9 cellular contexts compared by ENCODE assay signal in the genomic region with DNA sequence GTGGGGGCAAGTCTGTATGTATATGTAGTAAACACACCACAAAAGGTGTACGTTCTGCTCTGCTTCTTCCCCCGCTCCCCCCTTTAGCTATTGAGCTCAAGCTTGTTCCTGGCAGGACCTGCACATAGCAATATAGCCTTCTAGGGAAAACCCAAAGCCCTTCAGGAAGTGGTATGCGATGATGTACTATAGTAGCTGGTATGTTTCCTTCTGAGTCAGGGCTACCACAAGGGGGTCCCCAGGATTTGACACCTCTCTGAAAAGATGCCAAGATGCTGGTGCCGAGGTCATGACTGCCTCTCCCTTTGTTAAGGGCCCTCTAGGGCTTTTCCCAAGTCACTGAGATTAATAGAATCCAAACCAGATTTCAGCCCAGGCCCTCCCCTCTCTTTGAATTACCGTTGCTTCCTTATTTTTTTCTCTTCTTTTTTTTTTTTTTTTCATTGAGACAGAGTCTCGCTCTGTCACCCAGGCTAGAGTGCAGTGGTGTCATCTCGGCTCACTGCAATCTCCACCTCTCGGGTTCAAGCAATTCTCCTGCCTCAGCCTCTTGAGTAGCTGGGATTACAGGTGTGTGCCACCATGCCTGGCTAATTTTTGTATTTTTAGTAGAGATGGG.
DNase-seq lines count a peak whose midpoint lies in the region; ATAC-seq and TF ChIP-seq lines count a peak whose summit lies in the region.
"Had no signal": no experiment of that assay in that cellular context is flagged by ENCODE, and none has a peak within 500 bp of the region (broad histone marks: within the 10 kb centered on the region; RNA-seq: fewer than 3 reads in every experiment).

No MANE protein-coding gene starts in this region.

- no peaks in the 10 kb centered on the region for H3K36me3 ChIP-seq in neuronal stem cell (replicated peaks in 1 of 2; ENCODE audit: control insufficient read depth in 2 of 2, insufficient read depth in 2 of 2, low read length in 2 of 2)

- H3K36me3 Mint-ChIP-seq in CD14-positive monocyte, result peaks cover 3 to 9% of the 10 kb centered on the region in 2 donors
- peaks cover 22% of the 10 kb centered on the region for H3K36me3 Mint-ChIP-seq in stimulated activated memory B cell treated with anti-CD40 and anti-IgM and Interleukin-4, amounts not matched to agents 10 μg/mL and 1 μg/mL and 100 μg/mL, for 72 hours

- no peak overlapping the region for H2AFZ ChIP-seq in neuronal stem cell (ENCODE audit: low read length)

- H2BK12ac ChIP-seq in neuronal stem cell (ENCODE audit: low read length), result no peak overlapping the region

- no peak overlapping the region for H2BK15ac ChIP-seq in neuronal stem cell (ENCODE audit: low read length)

- no peaks in the 10 kb centered on the region for H3K27me3 ChIP-seq in neuronal stem cell (ENCODE audit: control insufficient read depth in 3 of 3, insufficient read depth in 3 of 3, low read depth in 1 of 3, low read length in 3 of 3)

- H3K4me1 ChIP-seq in neuronal stem cell (ENCODE audit: control insufficient read depth in 2 of 2, insufficient read depth in 1 of 2, low read depth in 1 of 2, low read length in 2 of 2), result peaks cover 0 to 5% of the 10 kb centered on the region in 2 donors

- no peak overlapping the region for H3K14ac ChIP-seq in neuronal stem cell (ENCODE audit: low read length)

- no CpG with 5 or more reads among the region's 8 CpGs for WGBS in neuronal stem cell (ENCODE audit: extremely low coverage in 2 of 2, insufficient read length in 2 of 2, insufficient replicate concordance in 1 of 2), 2 donors

- ATAC-seq in GM21381 (IDR thresholded peaks at IDR 0.05; ENCODE audit: unreplicated experiment), result peak; percentile 93
- peak; percentile 96 for ATAC-seq in stimulated activated memory B cell treated with anti-CD40 and anti-IgM and Interleukin-4, amounts not matched to agents 10 μg/mL and 1 μg/mL and 100 μg/mL, for 72 hours
- no peak for ATAC-seq in omental fat pad (ENCODE audit: low FRiP score)

- no peak overlapping the region for H3K4me3 ChIP-seq in neuronal stem cell (ENCODE audit: low read length in 2 of 2)

- H2AK5ac ChIP-seq in neuronal stem cell (ENCODE audit: low read depth, low read length), result no peak overlapping the region

- TF ChIP-seq CTCF in CD14-positive monocyte (IDR thresholded peaks at IDR 0.05) (no peak), omental fat pad (IDR thresholded peaks at IDR 0.05) (no peak)

- peak overlapping the region in 3 of 7 donors; percentile 33 to 57 (median 48) for H3K27ac Mint-ChIP-seq in CD14-positive monocyte
- H3K27ac Mint-ChIP-seq in stimulated activated memory B cell treated with anti-CD40 and anti-IgM and Interleukin-4, amounts not matched to agents 10 μg/mL and 1 μg/mL and 100 μg/mL, for 72 hours, result peak overlapping the region; percentile 92

- intact Hi-C loops in CD14-positive monocyte (cut with micrococcal nuclease), result no loop called here

- no peak overlapping the region for H3K4me3 Mint-ChIP-seq in CD14-positive monocyte
- peak overlapping the region; percentile 50 for H3K4me3 Mint-ChIP-seq in stimulated activated memory B cell treated with anti-CD40 and anti-IgM and Interleukin-4, amounts not matched to agents 10 μg/mL and 1 μg/mL and 100 μg/mL, for 72 hours
- H3K4me3 Mint-ChIP-seq: nephron had no signal

- H3K4me2 ChIP-seq in neuronal stem cell (ENCODE audit: insufficient read depth, low read length, poor library complexity, severe bottlenecking), result no peak overlapping the region

- H3K23ac ChIP-seq in neuronal stem cell (ENCODE audit: low read depth, low read length, poor library complexity), result no peak overlapping the region

- H3K9me3 Mint-ChIP-seq in CD14-positive monocyte, result peaks cover 18 to 22% (median 21%) of the 10 kb centered on the region in 7 donors
- H3K9me3 Mint-ChIP-seq in stimulated activated memory B cell treated with anti-CD40 and anti-IgM and Interleukin-4, amounts not matched to agents 10 μg/mL and 1 μg/mL and 100 μg/mL, for 72 hours, result peaks cover 13% of the 10 kb centered on the region

- peaks cover 2 to 10% of the 10 kb centered on the region in 2 donors for H3K9me3 ChIP-seq in neuronal stem cell (replicated peaks in 1 of 2; ENCODE audit: control insufficient read depth in 2 of 2, insufficient read depth in 1 of 2, low read depth in 1 of 2, low read length in 2 of 2)

- no peak overlapping the region for H3K9ac ChIP-seq in neuronal stem cell (ENCODE audit: low read depth, low read length, poor library complexity)

- no peaks in the 10 kb centered on the region for H3K79me1 ChIP-seq in neuronal stem cell (ENCODE audit: low read depth, low read length)

- H3K27me3 Mint-ChIP-seq in CD14-positive monocyte (ENCODE audit: low read depth in 3 of 3), result peaks cover 0 to 1% (median 0%) of the 10 kb centered on the region in 3 donors
- no peaks in the 10 kb centered on the region for H3K27me3 Mint-ChIP-seq in stimulated activated memory B cell treated with anti-CD40 and anti-IgM and Interleukin-4, amounts not matched to agents 10 μg/mL and 1 μg/mL and 100 μg/mL, for 72 hours

- no peak overlapping the region for H4K91ac ChIP-seq in neuronal stem cell (ENCODE audit: low read depth, low read length, poor library complexity)

- peak; percentile 49 for DNase-seq in CD14-positive monocyte (ENCODE audit: low spot score)
- DNase-seq in HT1080 (ENCODE audit: low read depth), result peak; percentile 76
- peak; percentile 56 for DNase-seq in activated naive CD8-positive, alpha-beta T cell treated with anti-CD3 and anti-CD28 coated beads, Interleukin-2, amount 50 U/mL, for 16 hours (ENCODE audit: low read depth, low spot score)
- no peak for DNase-seq in MV-4-11 (lab: John Stamatoyannopoulos, UW)
- DNase-seq in neuronal stem cell (ENCODE audit: low spot score), result no peak
- no peak for DNase-seq in omental fat pad (ENCODE audit: low spot score)

- H4K8ac ChIP-seq in neuronal stem cell (ENCODE audit: low read depth, low read length), result no peak overlapping the region

- no peak overlapping the region for H2BK120ac ChIP-seq in neuronal stem cell (ENCODE audit: low read depth, low read length)

- peaks cover 32% of the 10 kb centered on the region for H3K4me1 Mint-ChIP-seq in CD14-positive monocyte
- peaks cover 55% of the 10 kb centered on the region for H3K4me1 Mint-ChIP-seq in stimulated activated memory B cell treated with anti-CD40 and anti-IgM and Interleukin-4, amounts not matched to agents 10 μg/mL and 1 μg/mL and 100 μg/mL, for 72 hours

- H3K4ac ChIP-seq in neuronal stem cell (ENCODE audit: low read length), result no peak overlapping the region

- no peak overlapping the region for H2BK5ac ChIP-seq in neuronal stem cell (ENCODE audit: low read length)

- H3K18ac ChIP-seq in neuronal stem cell (ENCODE audit: low read length), result no peak overlapping the region

- no peak overlapping the region for H3K27ac ChIP-seq in neuronal stem cell (replicated peaks; ENCODE audit: low read length)

Comparison
In these comparisons a context has a peak if more than half of its experiments do, and no peak if none do; other contexts are left out.
1. DNase-seq: peak in CD14-positive monocyte (single experiment), HT1080 (single experiment) and activated naive CD8-positive, alpha-beta T cell treated with anti-CD3 and anti-CD28 coated beads, Interleukin-2, amount 50 U/mL, for 16 hours (single experiment); none in MV-4-11 (single experiment), neuronal stem cell (single experiment) and omental fat pad (single experiment).